Comparison of ENCODE assay signal across 20 cellular contexts in the genomic region with DNA sequence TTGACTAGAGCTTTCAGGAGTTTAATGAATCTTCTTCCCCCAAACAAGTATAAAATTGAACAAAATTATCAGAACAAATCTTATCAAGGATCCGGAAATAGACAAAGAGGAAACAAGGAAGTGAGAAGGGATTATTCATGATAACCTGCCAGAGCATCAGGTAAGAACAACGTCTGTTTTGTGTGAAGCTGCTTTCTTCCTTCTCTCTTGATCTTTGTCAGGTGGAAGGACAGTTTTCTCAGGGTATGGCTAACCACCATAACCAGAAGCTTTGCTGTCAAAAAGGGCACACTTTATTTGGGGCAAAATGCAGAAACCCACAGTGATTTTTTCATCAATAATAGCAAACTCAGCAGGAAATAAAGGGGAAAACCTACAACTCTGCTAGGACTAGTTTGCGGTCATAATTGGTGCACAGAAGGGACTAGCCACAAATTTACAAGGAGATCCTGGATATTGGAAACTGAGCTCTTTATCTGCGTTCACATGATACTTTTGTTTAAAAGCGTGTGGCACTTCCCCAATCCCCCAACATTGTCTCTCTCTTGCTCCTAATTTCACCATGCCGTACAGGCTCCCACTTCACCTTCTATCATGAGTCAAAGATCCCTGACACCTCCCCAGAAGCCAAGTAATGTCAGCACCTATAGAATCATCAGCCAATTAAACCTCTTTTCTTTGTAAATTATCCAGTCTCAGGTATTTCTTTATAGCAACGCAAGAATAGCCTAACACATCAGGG.
"Had no signal": no experiment of that assay in that cellular context is flagged by ENCODE, and none has a peak within 500 bp of the region (broad histone marks: within the 10 kb centered on the region; RNA-seq: fewer than 3 reads in every experiment).

No MANE protein-coding gene starts in this region.

- H3K9me3 ChIP-seq: lower lobe of right lung, mucosa of descending colon, prostate gland, upper lobe of right lung had no signal

- H3K9me3 Mint-ChIP-seq: T-helper 2 cell treated with Interferon-gamma antibody and Interleukin-4, amounts not matched to agents 5 μg/mL and 100 μg/mL, for 36 hours had no signal

- H3K36me3 ChIP-seq: lower lobe of right lung, prostate gland, spleen, upper lobe of right lung had no signal

- H3K4me1 Mint-ChIP-seq: activated naive CD8-positive, alpha-beta T cell treated with anti-CD3 and anti-CD28 coated beads for 36 hours; immature natural killer cell had no signal

- H3K36me3 Mint-ChIP-seq: immature natural killer cell had no signal

- H3K27me3 ChIP-seq: spleen, upper lobe of right lung had no signal

- H3K4me3 Mint-ChIP-seq: activated naive CD8-positive, alpha-beta T cell treated with anti-CD3 and anti-CD28 coated beads for 36 hours; immature natural killer cell; T-helper 2 cell treated with Interferon-gamma antibody and Interleukin-4, amounts not matched to agents 5 μg/mL and 100 μg/mL, for 36 hours had no signal

- H3K4me1 ChIP-seq: lower lobe of right lung, prostate gland, spleen, upper lobe of right lung had no signal

- H3K27me3 Mint-ChIP-seq: activated naive CD8-positive, alpha-beta T cell treated with anti-CD3 and anti-CD28 coated beads for 36 hours had no signal

- H3K4me3 ChIP-seq: lower lobe of right lung, mucosa of descending colon, prostate gland, spleen, upper lobe of right lung had no signal

- ATAC-seq: esophagus mucosa, left lobe of liver, lower lobe of right lung, mucosa of descending colon, upper lobe of right lung had no signal

- DNase-seq: activated CD4-positive, alpha-beta T cell treated with anti-CD3 and anti-CD28 coated beads, Interleukin-2, amount 50 U/mL, for 48 hours; activated naive CD4-positive, alpha-beta T cell treated with Interleukin-2 at 50 U/mL for 16 hours; activated naive CD8-positive, alpha-beta T cell treated with anti-CD3 and anti-CD28 coated beads for 36 hours; activated T-cell treated with anti-CD3 and anti-CD28 coated beads, Interleukin-2, amount 50 U/mL, for 48 hours; central memory CD4-positive, alpha-beta T cell; effector memory CD4-positive, alpha-beta T cell; foreskin melanocyte; immature natural killer cell; lower lobe of right lung; mesendoderm; mucosa of descending colon; nucleus accumbens; spleen; stimulated activated CD4-positive, alpha-beta T cell treated with anti-CD3 and anti-CD28 coated beads, Interleukin-4, amount 100 ng/mL, for 1 hour; stimulated activated naive CD4-positive, alpha-beta T cell treated with Interleukin-2 at 50 U/mL for 16 hours; upper lobe of right lung had no signal

- H3K27ac ChIP-seq: lower lobe of right lung, prostate gland, spleen, upper lobe of right lung had no signal

- H3K27ac Mint-ChIP-seq: activated naive CD8-positive, alpha-beta T cell treated with anti-CD3 and anti-CD28 coated beads for 36 hours; immature natural killer cell; T-helper 2 cell treated with Interferon-gamma antibody and Interleukin-4, amounts not matched to agents 5 μg/mL and 100 μg/mL, for 36 hours had no signal
